In genomic region chr6:12595161-12595792, GRCh38 we compare ENCODE assay signal across 10 cellular contexts.
DNase-seq lines count a peak whose midpoint lies in the region; ATAC-seq and TF ChIP-seq lines count a peak whose summit lies in the region.
"Had no signal": no experiment of that assay in that cellular context is flagged by ENCODE, and none has a peak within 500 bp of the region (broad histone marks: within the 10 kb centered on the region; RNA-seq: fewer than 3 reads in every experiment).

No MANE protein-coding gene starts in this region.

- DNase-seq in CD1c-positive myeloid dendritic cell (ENCODE audit: extremely low spot score) (peak; percentile 55), Kasumi-1 (lab: John Stamatoyannopoulos, UW) (peak; percentile 12 to 16), fibroblast of the aortic adventitia (ENCODE audit: low read depth) (peak; percentile 93), NCI-H69 (lab: John Stamatoyannopoulos, UW) (no peak), COLO668 (lab: John Stamatoyannopoulos, UW; ENCODE audit: unreplicated experiment) (no peak)
- no peak for DNase-seq in activated CD4-positive, CD25-positive, alpha-beta regulatory T cell treated with anti-CD3 and anti-CD28 coated beads, Interleukin-2, amount 50 U/mL, for 72 hours
- no peak for DNase-seq in activated naive CD4-positive, alpha-beta T cell treated with Interleukin-2 at 50 U/mL for 16 hours
- DNase-seq: T-helper 2 cell had no signal

- no peak overlapping the region for H3K4me3 ChIP-seq in fibroblast of the aortic adventitia (ENCODE audit: low read depth, low read length)
- H3K4me3 ChIP-seq: cardiac muscle cell had no signal

- ATAC-seq in GM21528 (IDR thresholded peaks at IDR 0.05; ENCODE audit: low FRiP score, unreplicated experiment): peak; percentile 59

- TF ChIP-seq CTCF in fibroblast of the aortic adventitia (IDR thresholded peaks at IDR 0.05; ENCODE audit: insufficient read depth, low read length): no peak

Comparison
In these comparisons a context has a peak if more than half of its experiments do, and no peak if none do; other contexts are left out.
1. DNase-seq: peak in CD1c-positive myeloid dendritic cell (single experiment), Kasumi-1 (2 of 2) and fibroblast of the aortic adventitia (single experiment); none in activated CD4-positive, CD25-positive, alpha-beta regulatory T cell treated with anti-CD3 and anti-CD28 coated beads, Interleukin-2, amount 50 U/mL, for 72 hours (single experiment), activated naive CD4-positive, alpha-beta T cell treated with Interleukin-2 at 50 U/mL for 16 hours (single experiment), NCI-H69 (single experiment) and COLO668 (single experiment).